7 cellular contexts compared by ENCODE assay signal in genomic region chr10:33358016-33358415, GRCh38.
"Had no signal": no experiment of that assay in that cellular context is flagged by ENCODE, and none has a peak within 500 bp of the region (broad histone marks: within the 10 kb centered on the region; RNA-seq: fewer than 3 reads in every experiment).

No MANE protein-coding gene starts in this region.

- H3K27ac Mint-ChIP-seq: HFFc6 had no signal

- H3K27ac ChIP-seq: GM23248, HL-60 had no signal

- H3K36me3 ChIP-seq: HAP-1 had no signal

- H3K4me3 ChIP-seq: GM23248, HAP-1, K562 had no signal

- DNase-seq: GM23248, GOT3, H7, HFFc6 had no signal

- H3K4me1 ChIP-seq: HAP-1 had no signal

- H3K9ac ChIP-seq: GM23248 had no signal

- H3K4me3 Mint-ChIP-seq: HFFc6 had no signal
